Comparison of ENCODE assay signal across 13 cellular contexts in genomic region chr7:17444673-17445072, GRCh38.
DNase-seq lines count a peak whose midpoint lies in the region; ATAC-seq and TF ChIP-seq lines count a peak whose summit lies in the region.
"Had no signal": no experiment of that assay in that cellular context is flagged by ENCODE, and none has a peak within 500 bp of the region (broad histone marks: within the 10 kb centered on the region; RNA-seq: fewer than 3 reads in every experiment).

No MANE protein-coding gene starts in this region.

- H3K79me2 ChIP-seq in PC-9 (ENCODE audit: low read depth): no peaks in the 10 kb centered on the region

- no peaks in the 10 kb centered on the region for H3K27me3 ChIP-seq in PC-9 (ENCODE audit: insufficient read depth, low read depth)
- H3K27me3 ChIP-seq: adrenal gland had no signal

- DNase-seq in EH (ENCODE audit: low read depth) (peak; percentile 48), PC-9 (peak; percentile 34 to 81), epithelial cell of prostate (ENCODE audit: low read depth, low spot score) (peak; percentile 12), lung microvascular endothelial cell (ENCODE audit: low read depth in 2 of 2) (peak; percentile 87 to 93), CD1c-positive myeloid dendritic cell (ENCODE audit: extremely low spot score) (no peak), NCI-H2227 (lab: John Stamatoyannopoulos, UW; ENCODE audit: unreplicated experiment) (no peak), Kasumi-1 (lab: John Stamatoyannopoulos, UW) (no peak)
- no peak for DNase-seq in activated CD4-positive, alpha-beta T cell treated with anti-CD3 and anti-CD28 coated beads for 36 hours
- DNase-seq: CD4-positive, alpha-beta memory T cell; NCI-H187 treated with DMSO at 0.1 percent for 48 hours had no signal

- no peak overlapping the region for H3K27ac Mint-ChIP-seq in activated CD4-positive, alpha-beta T cell treated with anti-CD3 and anti-CD28 coated beads for 36 hours
- H3K27ac Mint-ChIP-seq: CD4-positive, alpha-beta memory T cell; type B pancreatic cell had no signal

- BruUV-seq in PC-9 (replicated peaks; lab: Mats Ljungman, UMichigan): no TSS peak

- POLR2A ChIA-PET in PC-9 (lab: Charles Lee; ENCODE audit: unreplicated experiment): no interaction called here
- POLR2A ChIA-PET in activated CD4-positive, alpha-beta T cell treated with anti-CD3 and anti-CD28 coated beads for 36 hours (lab: Charles Lee): no interaction called here

- H3K9me3 Mint-ChIP-seq in activated CD4-positive, alpha-beta T cell treated with anti-CD3 and anti-CD28 coated beads for 36 hours (ENCODE audit: low read depth): peaks cover 26% of the 10 kb centered on the region

- no peaks in the 10 kb centered on the region for H4K20me1 ChIP-seq in PC-9 (ENCODE audit: insufficient read depth)

- H3K4me1 Mint-ChIP-seq in activated CD4-positive, alpha-beta T cell treated with anti-CD3 and anti-CD28 coated beads for 36 hours: peaks cover 12% of the 10 kb centered on the region

- no peak for TF ChIP-seq CTCF in PC-9 (conservative IDR thresholded peaks at IDR 0.05)

- H3K9me3 ChIP-seq in PC-9 (ENCODE audit: insufficient read depth, low read depth): peaks cover 51% of the 10 kb centered on the region
- H3K9me3 ChIP-seq: prostate gland had no signal

- intact Hi-C loops in PC-9 (cut with micrococcal nuclease; ENCODE audit: unreplicated experiment): loop anchor here (5.0 to 10.0 kb wide), 3 partner anchors 72 to 460 kb away; no protein-coding TSS in a partner anchor
- intact Hi-C loops in activated CD4-positive, alpha-beta T cell treated with anti-CD3 and anti-CD28 coated beads for 36 hours (cut with DNase I, micrococcal nuclease): no loop called here

- no peak overlapping the region for H3K4me3 Mint-ChIP-seq in activated CD4-positive, alpha-beta T cell treated with anti-CD3 and anti-CD28 coated beads for 36 hours
- H3K4me3 Mint-ChIP-seq: CD4-positive, alpha-beta memory T cell; type B pancreatic cell had no signal

- H3F3A ChIP-seq in PC-9 (ENCODE audit: insufficient read depth, low read depth): peaks cover 22% of the 10 kb centered on the region

- H3K9me2 ChIP-seq in PC-9 (ENCODE audit: insufficient read depth): no peaks in the 10 kb centered on the region

- peak overlapping the region; percentile 51 for H3K27ac ChIP-seq in PC-9
- H3K27ac ChIP-seq in epithelial cell of prostate: no peak overlapping the region
- H3K27ac ChIP-seq: adrenal gland, prostate gland had no signal

- peaks cover 12% of the 10 kb centered on the region for H3K27me3 Mint-ChIP-seq in activated CD4-positive, alpha-beta T cell treated with anti-CD3 and anti-CD28 coated beads for 36 hours

- no peak overlapping the region for H3K4me3 ChIP-seq in PC-9
- H3K4me3 ChIP-seq: adrenal gland, prostate gland had no signal

- peaks cover 14% of the 10 kb centered on the region; the same call in 1 of the 2 replicates for H3K36me3 ChIP-seq in PC-9 (ENCODE audit: low read depth)
- H3K36me3 ChIP-seq: adrenal gland, prostate gland had no signal

- ATAC-seq in activated CD4-positive, alpha-beta T cell treated with anti-CD3 and anti-CD28 coated beads for 36 hours: no peak

- CTCF ChIA-PET in PC-9 (lab: Charles Lee): no interaction called here
- CTCF ChIA-PET in activated CD4-positive, alpha-beta T cell treated with anti-CD3 and anti-CD28 coated beads for 36 hours (lab: Charles Lee): interaction anchor here (0.9 kb wide), 1 partner anchor 38 kb away, joined by 3 read pairs; no protein-coding TSS in a partner anchor

- H3K4me2 ChIP-seq in PC-9: peak overlapping the region; percentile 37

- H3K36me3 Mint-ChIP-seq in activated CD4-positive, alpha-beta T cell treated with anti-CD3 and anti-CD28 coated beads for 36 hours (ENCODE audit: low read depth): peaks cover 2% of the 10 kb centered on the region

- peaks cover 30% of the 10 kb centered on the region for H3K4me1 ChIP-seq in PC-9 (replicated peaks; ENCODE audit: insufficient read depth)
- H3K4me1 ChIP-seq: prostate gland had no signal

- H2AFZ ChIP-seq in PC-9: no peak overlapping the region

Comparison
In these comparisons a context has a peak if more than half of its experiments do, and no peak if none do; other contexts are left out.
1. DNase-seq: peak in EH (single experiment), PC-9 (2 of 2), epithelial cell of prostate (single experiment) and lung microvascular endothelial cell (2 of 2); none in CD1c-positive myeloid dendritic cell (single experiment), activated CD4-positive, alpha-beta T cell treated with anti-CD3 and anti-CD28 coated beads for 36 hours (single experiment), NCI-H2227 (single experiment) and Kasumi-1 (0 of 2).